18 cellular contexts compared by ENCODE assay signal in genomic region chr7:25965405-25966123, GRCh38.
DNase-seq lines count a peak whose midpoint lies in the region; TF ChIP-seq lines count a peak whose summit lies in the region.
"Had no signal": no experiment of that assay in that cellular context is flagged by ENCODE, and none has a peak within 500 bp of the region (broad histone marks: within the 10 kb centered on the region; RNA-seq: fewer than 3 reads in every experiment).

No MANE protein-coding gene starts in this region.

- H3K79me2 ChIP-seq in OCI-LY3 (ENCODE audit: low read length) = no peaks in the 10 kb centered on the region

- H3K4me1 ChIP-seq in breast epithelium (no peaks in the 10 kb centered on the region), OCI-LY3 (ENCODE audit: low read length) (peaks cover 67% of the 10 kb centered on the region), endocrine pancreas (ENCODE audit: control insufficient read depth, insufficient read depth, low read length) (no peaks in the 10 kb centered on the region), stomach (peaks cover 0 to 21% (median 14%) of the 10 kb centered on the region in 4 donors)
- H3K4me1 ChIP-seq: SJSA1 had no signal

- H3K27ac ChIP-seq in breast epithelium = peak overlapping the region in 1 of 2 donors; percentile 14
- peak overlapping the region; percentile 89; the same call in 1 of the 2 replicates for H3K27ac ChIP-seq in OCI-LY3 (ENCODE audit: low read length)
- peak overlapping the region in 3 of 5 donors; percentile 25 to 76 (median 55) for H3K27ac ChIP-seq in stomach
- H3K27ac ChIP-seq: cardiac muscle cell, GM23248, SJSA1 had no signal

- TF ChIP-seq POLR2A in breast epithelium (IDR thresholded peaks at IDR 0.05) (no peak), stomach (IDR thresholded peaks at IDR 0.05) (no peak)

- H3K27me3 ChIP-seq in breast epithelium = no peaks in the 10 kb centered on the region
- no peaks in the 10 kb centered on the region for H3K27me3 ChIP-seq in OCI-LY3 (ENCODE audit: low read depth, low read length)
- H3K27me3 ChIP-seq in endocrine pancreas (ENCODE audit: control insufficient read depth, insufficient read depth, low read length) = peaks cover 2% of the 10 kb centered on the region
- peaks cover 0 to 29% (median 0%) of the 10 kb centered on the region in 3 donors for H3K27me3 ChIP-seq in stomach
- H3K27me3 ChIP-seq in H7 (ENCODE audit: control insufficient read depth, insufficient read depth, low read length) = no peaks in the 10 kb centered on the region; the same call in 1 of the 2 replicates
- H3K27me3 ChIP-seq: cardiac muscle cell had no signal

- H3K4me3 Mint-ChIP-seq in MCF 10A (ENCODE audit: unreplicated experiment) = peak overlapping the region; percentile 53
- H3K4me3 Mint-ChIP-seq: CD4-positive, CD25-positive, alpha-beta regulatory T cell; naive thymus-derived CD4-positive, alpha-beta T cell had no signal

- H3K9me3 Mint-ChIP-seq in MCF 10A (ENCODE audit: unreplicated experiment) = no peaks in the 10 kb centered on the region
- H3K9me3 Mint-ChIP-seq: CD4-positive, CD25-positive, alpha-beta regulatory T cell had no signal

- WGBS in stomach, 5 donors = 20 to 37% (median 23%) methylated on average over 6 of the region's 6 CpGs

- intact Hi-C loops in MCF 10A (cut with micrococcal nuclease) (no loop called here), breast epithelium (cut with DNase I; ENCODE audit: low total_unique reads) (no loop called here), stomach (cut with DNase I; ENCODE audit: low total_unique reads) (no loop called here)

- H3K4me1 Mint-ChIP-seq in MCF 10A (ENCODE audit: insufficient read depth, unreplicated experiment) = peaks cover 15% of the 10 kb centered on the region

- TF ChIP-seq EP300 in stomach (IDR thresholded peaks at IDR 0.05) = no peak

- H4K20me1 ChIP-seq in OCI-LY3 (ENCODE audit: insufficient read depth, low read length) = no peaks in the 10 kb centered on the region

- no peak overlapping the region for H2AFZ ChIP-seq in OCI-LY3 (ENCODE audit: low read depth, low read length)
- H2AFZ ChIP-seq: GM23248 had no signal

- H3K4me3 ChIP-seq in breast epithelium = no peak overlapping the region
- H3K4me3 ChIP-seq in OCI-LY3 (ENCODE audit: low read length) = peak overlapping the region; percentile 61; the same call in 1 of the 2 replicates
- H3K4me3 ChIP-seq in endocrine pancreas (ENCODE audit: control insufficient read depth, insufficient read depth, low read length) = no peak overlapping the region
- no peak overlapping the region for H3K4me3 ChIP-seq in stomach
- no peak overlapping the region for H3K4me3 ChIP-seq in H7 (ENCODE audit: insufficient read depth, low read depth, low read length)
- H3K4me3 ChIP-seq: cardiac muscle cell, GM23248, SJSA1 had no signal

- H3K9me3 ChIP-seq in breast epithelium (no peaks in the 10 kb centered on the region), OCI-LY3 (ENCODE audit: insufficient read depth, low read length) (peaks cover 5% of the 10 kb centered on the region; the same call in 1 of the 2 replicates), endocrine pancreas (ENCODE audit: control insufficient read depth, low read length) (no peaks in the 10 kb centered on the region), stomach (no peaks in the 10 kb centered on the region)
- H3K9me3 ChIP-seq: SJSA1 had no signal

- H3K27me3 Mint-ChIP-seq in MCF 10A (ENCODE audit: insufficient read depth, unreplicated experiment) = peaks cover 23% of the 10 kb centered on the region

- DNase-seq in MCF 10A (ENCODE audit: unreplicated experiment) (peak; percentile 64), breast epithelium (ENCODE audit: low spot score in 2 of 2) (no peak), stomach (no peak), NCI-H2107 treated with DMSO at 0.1 percent for 48 hours (lab: John Stamatoyannopoulos, UW; ENCODE audit: unreplicated experiment) (no peak), H7 (no peak), activated gamma-delta T cell treated with Interleukin-2 at 50 U/mL for 16 hours (no peak)
- DNase-seq: DMS153; GM23248; islet precursor cell; naive thymus-derived CD4-positive, alpha-beta T cell; NCI-H2171 treated with DMSO at 0.1 percent for 48 hours; posterior cingulate gyrus; stimulated activated CD4-positive, alpha-beta T cell treated with anti-CD3 and anti-CD28 coated beads, Interleukin-2, amount 100 ng/mL, for 24 hours had no signal

- H3K36me3 Mint-ChIP-seq in MCF 10A (ENCODE audit: insufficient read depth, unreplicated experiment) = peaks cover 5% of the 10 kb centered on the region
- H3K36me3 Mint-ChIP-seq: CD4-positive, CD25-positive, alpha-beta regulatory T cell; naive thymus-derived CD4-positive, alpha-beta T cell had no signal

- H3K9ac ChIP-seq in OCI-LY3 (ENCODE audit: low read length) (0 out of 2 replicates have a peak overlapping the region, but pooled peaks have one; percentile 45), endocrine pancreas (ENCODE audit: control insufficient read depth, insufficient read depth, low read length) (peak overlapping the region; percentile 26)
- H3K9ac ChIP-seq: GM23248 had no signal

- H3K27ac Mint-ChIP-seq in MCF 10A (ENCODE audit: low read depth, unreplicated experiment) = peak overlapping the region; percentile 39
- H3K27ac Mint-ChIP-seq: CD4-positive, CD25-positive, alpha-beta regulatory T cell; naive thymus-derived CD4-positive, alpha-beta T cell had no signal

- TF ChIP-seq CTCF in MCF 10A (IDR thresholded peaks at IDR 0.05; ENCODE audit: unreplicated experiment) (no peak), breast epithelium (IDR thresholded peaks at IDR 0.05) (no peak), OCI-LY3 (IDR thresholded peaks at IDR 0.05; ENCODE audit: low read depth, low read length) (no peak), stomach (IDR thresholded peaks at IDR 0.05) (no peak)

- peak overlapping the region; percentile 76 for H3K4me2 ChIP-seq in OCI-LY3 (ENCODE audit: low read length)

- POLR2A ChIA-PET in MCF 10A (lab: Yijun Ruan, JAX) = interaction anchor here (0.7 to 2.0 kb wide), 4 partner anchors 21 to 86 kb away, joined by 3 to 6 read pairs (median 3); no protein-coding TSS in a partner anchor

- no peaks in the 10 kb centered on the region for H3K36me3 ChIP-seq in breast epithelium
- no peaks in the 10 kb centered on the region for H3K36me3 ChIP-seq in OCI-LY3 (replicated peaks; ENCODE audit: low read depth, low read length)
- no peaks in the 10 kb centered on the region for H3K36me3 ChIP-seq in endocrine pancreas (ENCODE audit: control insufficient read depth, insufficient read depth, low read length)
- no peaks in the 10 kb centered on the region for H3K36me3 ChIP-seq in stomach
- no peaks in the 10 kb centered on the region for H3K36me3 ChIP-seq in H7 (replicated peaks; ENCODE audit: control insufficient read depth, insufficient read depth, low read length)
- H3K36me3 ChIP-seq: cardiac muscle cell, SJSA1 had no signal

- CTCF ChIA-PET in MCF 10A (lab: Yijun Ruan, JAX) = interaction anchor here (0.6 to 1.0 kb wide), 2 partner anchors 19 to 73 kb away, joined by 3 to 4 read pairs; no protein-coding TSS in a partner anchor

- TSS peak; percentile 58 for BruUV-seq in MCF 10A (replicated peaks; lab: Mats Ljungman, UMichigan)
